ENCODE assay signal across 8 cellular contexts in the genomic region with DNA sequence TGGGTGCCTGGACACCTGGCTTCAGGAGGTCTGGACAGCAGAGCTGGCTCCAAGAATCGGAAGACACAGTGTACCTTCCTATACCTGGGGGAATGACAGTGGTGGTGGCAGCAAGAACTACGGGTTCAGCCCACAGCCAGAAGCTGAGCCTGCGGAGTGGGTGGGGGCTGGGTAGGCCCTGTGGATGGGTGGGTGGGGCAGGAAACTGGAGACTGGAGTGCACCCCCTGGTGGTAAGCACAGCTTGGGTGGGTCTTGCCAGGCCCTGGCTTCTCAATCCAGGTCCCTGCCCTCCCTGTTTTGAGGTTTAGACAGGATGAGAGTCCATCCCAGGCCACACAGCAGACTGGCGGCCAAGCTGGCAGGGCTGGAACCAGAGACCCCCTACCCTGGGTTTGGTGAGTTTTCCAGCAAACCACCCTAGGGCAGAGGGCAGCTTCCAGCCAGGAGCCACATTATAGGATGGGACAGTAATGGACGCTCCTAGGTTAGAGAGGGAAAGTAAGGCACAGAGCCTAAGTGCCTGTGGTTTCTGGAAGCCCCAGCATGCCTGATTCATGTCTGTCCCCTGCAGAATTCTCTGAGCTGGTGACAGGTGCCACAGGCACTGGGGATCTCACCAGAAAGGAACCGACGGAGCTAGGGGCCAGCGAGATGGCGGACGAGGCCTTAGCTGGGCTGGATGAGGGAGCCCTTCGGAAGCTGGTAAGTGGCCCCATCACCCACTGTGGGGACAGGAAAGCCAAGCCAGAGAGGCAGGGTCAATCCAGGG. TPM values are rescaled to one million over a fixed set of nuclear protein-coding genes. Genes with fewer than 3 reads are reported as not detected.
DNase-seq lines count a peak whose midpoint lies in the region; ATAC-seq lines count a peak whose summit lies in the region.

No MANE protein-coding gene starts in this region.

- H3K9me3 Mint-ChIP-seq in activated T-cell treated with anti-CD3 and anti-CD28 coated beads, Interleukin-2, amount 50 U/mL, for 24 hours, result no peaks in the 10 kb centered on the region

- no peaks in the 10 kb centered on the region for H3K27me3 Mint-ChIP-seq in activated T-cell treated with anti-CD3 and anti-CD28 coated beads, Interleukin-2, amount 50 U/mL, for 24 hours

- peak overlapping the region; percentile 91 for H3K4me3 Mint-ChIP-seq in activated T-cell treated with anti-CD3 and anti-CD28 coated beads, Interleukin-2, amount 50 U/mL, for 24 hours

- peak overlapping the region; percentile 69 for H3K27ac Mint-ChIP-seq in activated T-cell treated with anti-CD3 and anti-CD28 coated beads, Interleukin-2, amount 50 U/mL, for 24 hours

- DNase-seq in GM04504 (ENCODE audit: low read depth) (peak; percentile 44), MV-4-11 (lab: John Stamatoyannopoulos, UW) (peak; percentile 25), fibroblast of the conjunctiva (ENCODE audit: low read depth) (peak; percentile 66), posterior vena cava (ENCODE audit: low spot score) (peak; percentile 89), NCI-H187 treated with DMSO at 0.1 percent for 48 hours (lab: John Stamatoyannopoulos, UW) (no peak)
- DNase-seq in activated T-cell treated with anti-CD3 and anti-CD28 coated beads, Interleukin-2, amount 50 U/mL, for 24 hours, result peak; percentile 70

- peaks cover 9% of the 10 kb centered on the region for H3K36me3 Mint-ChIP-seq in activated T-cell treated with anti-CD3 and anti-CD28 coated beads, Interleukin-2, amount 50 U/mL, for 24 hours (ENCODE audit: low read depth)

- no peak for ATAC-seq in GM18517 (IDR thresholded peaks at IDR 0.05; ENCODE audit: unreplicated experiment)
- ATAC-seq in GM19463 (IDR thresholded peaks at IDR 0.05; ENCODE audit: unreplicated experiment), result no peak

- peaks cover 41% of the 10 kb centered on the region for H3K4me1 Mint-ChIP-seq in activated T-cell treated with anti-CD3 and anti-CD28 coated beads, Interleukin-2, amount 50 U/mL, for 24 hours (ENCODE audit: low read depth)

- intact Hi-C loops in posterior vena cava (cut with DNase I), result loop anchor here (2.0 to 5.0 kb wide), 3 partner anchors 45 to 115 kb away; partner anchors contain the start of genes MORC2 (in 1 of the 2) and TUG1 (in 1 of the 2)

RNA-seq across cellular contexts. Expression of gene SMTN, which starts 1.7 kb away (rescaled TPM):
- 100 to 1,000 TPM; 511 to 666 TPM for total RNA-seq in posterior vena cava

RNA-seq across cellular contexts. Expression of gene SELENOM, which starts 24.6 kb away (rescaled TPM):
- 100 to 1,000 TPM; 535 to 575 TPM for total RNA-seq in posterior vena cava

RNA-seq across cellular contexts. Expression of gene INPP5J, which starts 40.0 kb away (rescaled TPM):
- total RNA-seq in posterior vena cava, result under 1 TPM; 0.52 to 0.74 TPM

RNA-seq across cellular contexts. Expression of gene PLA2G3, which starts 57.5 kb away (rescaled TPM):
- total RNA-seq in posterior vena cava, result not detected
